ENCODE assay signal across 16 cellular contexts in genomic region chr7:151780626-151781025, GRCh38.
"Had no signal": no experiment of that assay in that cellular context is flagged by ENCODE, and none has a peak within 500 bp of the region (broad histone marks: within the 10 kb centered on the region; RNA-seq: fewer than 3 reads in every experiment).

No MANE protein-coding gene starts in this region.

- H3K4me3 Mint-ChIP-seq: activated CD4-positive, alpha-beta T cell treated with anti-CD3 and anti-CD28 coated beads, Interleukin-2, amount 10 ng/mL, durations not matched to agents 7 days and 5 days; stimulated activated naive CD8-positive, alpha-beta T cell treated with anti-CD3 and anti-CD28 coated beads, Interleukin-15, amount 100 ng/mL, for 72 hours; type B pancreatic cell had no signal

- H3K27me3 Mint-ChIP-seq: activated CD4-positive, alpha-beta T cell treated with anti-CD3 and anti-CD28 coated beads, Interleukin-2, amount 10 ng/mL, durations not matched to agents 7 days and 5 days; stimulated activated naive CD8-positive, alpha-beta T cell treated with anti-CD3 and anti-CD28 coated beads, Interleukin-15, amount 100 ng/mL, for 72 hours had no signal

- H3K36me3 Mint-ChIP-seq: type B pancreatic cell had no signal

- DNase-seq: activated CD4-positive, alpha-beta T cell treated with anti-CD3 and anti-CD28 coated beads, Interleukin-2, amount 10 ng/mL, durations not matched to agents 7 days and 5 days; activated CD4-positive, CD25-positive, alpha-beta regulatory T cell; activated CD8-positive, alpha-beta memory T cell treated with anti-CD3 and anti-CD28 coated beads for 24 hours; activated naive CD4-positive, alpha-beta T cell treated with anti-CD3 and anti-CD28 coated beads, Interleukin-2, amount 50 U/mL, for 16 hours; amniotic stem cell; body of pancreas; caudate nucleus; colonic mucosa; effector CD4-positive, alpha-beta T cell; foreskin keratinocyte; kidney glomerular epithelial cell; left ventricle myocardium superior; stimulated activated naive CD8-positive, alpha-beta T cell treated with anti-CD3 and anti-CD28 coated beads, Interleukin-15, amount 100 ng/mL, for 72 hours had no signal

- H3K27ac Mint-ChIP-seq: activated CD4-positive, alpha-beta T cell treated with anti-CD3 and anti-CD28 coated beads, Interleukin-2, amount 10 ng/mL, durations not matched to agents 7 days and 5 days had no signal

- H3K9me3 Mint-ChIP-seq: activated CD4-positive, alpha-beta T cell treated with anti-CD3 and anti-CD28 coated beads, Interleukin-2, amount 10 ng/mL, durations not matched to agents 7 days and 5 days; stimulated activated naive CD8-positive, alpha-beta T cell treated with anti-CD3 and anti-CD28 coated beads, Interleukin-15, amount 100 ng/mL, for 72 hours; type B pancreatic cell had no signal

- ATAC-seq: body of pancreas; foreskin keratinocyte; left ventricle myocardium superior; psoas muscle; stimulated activated naive CD8-positive, alpha-beta T cell treated with anti-CD3 and anti-CD28 coated beads, Interleukin-15, amount 100 ng/mL, for 72 hours had no signal

- FAIRE-seq: TTC549 had no signal
